ENCODE assay signal across 21 cellular contexts in genomic region chr1:116471241-116471640, GRCh38.
DNase-seq lines count a peak whose midpoint lies in the region; ATAC-seq and TF ChIP-seq lines count a peak whose summit lies in the region.
"Had no signal": no experiment of that assay in that cellular context is flagged by ENCODE, and none has a peak within 500 bp of the region (broad histone marks: within the 10 kb centered on the region; RNA-seq: fewer than 3 reads in every experiment).

No MANE protein-coding gene starts in this region.

- 33% methylated on average over 4 of the region's 4 CpGs for WGBS in SK-N-SH (ENCODE audit: low lambda C conversion rate)
- 86% methylated on average over 2 to 4 of the region's 4 CpGs for WGBS in endodermal cell (ENCODE audit: insufficient coverage in 1 of 2, insufficient read length in 1 of 2), 2 experiments
- WGBS in upper lobe of left lung, 2 donors: 75 to 79% methylated on average over 4 of the region's 4 CpGs

- H3K4me2 ChIP-seq in SK-N-SH: no peak overlapping the region
- H3K4me2 ChIP-seq: KMS-11 had no signal

- TF ChIP-seq EP300 in SK-N-SH (IDR thresholded peaks at IDR 0.05; ENCODE audit: borderline replicate concordance in 1 of 2, low read depth in 1 of 2, low read length in 1 of 2): no peak
- TF ChIP-seq EP300 in upper lobe of left lung (IDR thresholded peaks at IDR 0.05): no peak

- H3K27ac Mint-ChIP-seq in Calu3 (ENCODE audit: unreplicated experiment) (peak overlapping the region; percentile 46), endodermal cell (peak overlapping the region; percentile 22)
- H3K27ac Mint-ChIP-seq in stimulated activated naive B cell treated with anti-CD40 and anti-IgM and Interleukin-4, amounts not matched to agents 10 μg/mL and 1 μg/mL and 100 μg/mL, for 72 hours: peak overlapping the region; percentile 21
- H3K27ac Mint-ChIP-seq: CD4-positive, alpha-beta T cell had no signal

- H3K27me3 ChIP-seq in SK-N-SH (ENCODE audit: insufficient read depth) (no peaks in the 10 kb centered on the region), endodermal cell (ENCODE audit: control insufficient read depth, insufficient read depth, low read length, poor library complexity, severe bottlenecking) (no peaks in the 10 kb centered on the region), upper lobe of left lung (no peaks in the 10 kb centered on the region)

- CTCF ChIA-PET in Calu3 (lab: Charles Lee): interaction anchor here (1.4 kb wide), 1 partner anchor 14 kb away, joined by 7 read pairs; no protein-coding TSS in a partner anchor
- CTCF ChIA-PET in SK-N-SH (lab: Yijun Ruan, JAX): interaction anchor here (0.9 to 7.6 kb wide), 4 partner anchors 13 to 332 kb away, joined by 3 to 68 read pairs (median 12); no protein-coding TSS in a partner anchor

- H3K4me3 ChIP-seq in SK-N-SH (ENCODE audit: low read depth in 2 of 2, low read length in 1 of 2) (no peak overlapping the region), endodermal cell (ENCODE audit: low read length) (no peak overlapping the region), upper lobe of left lung (no peak overlapping the region)
- H3K4me3 ChIP-seq: GM12878, GM23248 had no signal

- no peaks in the 10 kb centered on the region for H3K79me2 ChIP-seq in SK-N-SH (ENCODE audit: insufficient read depth)

- H3K4me3 Mint-ChIP-seq in Calu3 (ENCODE audit: low read depth, unreplicated experiment) (peak overlapping the region; percentile 18), endodermal cell (no peak overlapping the region)
- no peak overlapping the region for H3K4me3 Mint-ChIP-seq in stimulated activated naive B cell treated with anti-CD40 and anti-IgM and Interleukin-4, amounts not matched to agents 10 μg/mL and 1 μg/mL and 100 μg/mL, for 72 hours
- H3K4me3 Mint-ChIP-seq: CD4-positive, alpha-beta T cell had no signal

- TF ChIP-seq CTCF in Calu3 (IDR thresholded peaks at IDR 0.05; ENCODE audit: unreplicated experiment) (no peak), SK-N-SH (IDR thresholded peaks at IDR 0.05) (no peak), endodermal cell (conservative IDR thresholded peaks at IDR 0.05) (peak; percentile 30), upper lobe of left lung (IDR thresholded peaks at IDR 0.05) (no peak)

- H3K36me3 ChIP-seq in SK-N-SH (replicated peaks in 1 of 2; ENCODE audit: control insufficient read depth in 1 of 2, insufficient read depth in 2 of 2, low read length in 1 of 2) (no peaks in the 10 kb centered on the region), endodermal cell (ENCODE audit: control insufficient read depth, insufficient read depth, low read length) (no peaks in the 10 kb centered on the region), upper lobe of left lung (no peaks in the 10 kb centered on the region)

- BruUV-seq in Calu3 (replicated peaks; lab: Mats Ljungman, UMichigan): no TSS peak

- H3K27me3 Mint-ChIP-seq in Calu3 (ENCODE audit: unreplicated experiment) (no peaks in the 10 kb centered on the region), endodermal cell (ENCODE audit: insufficient read depth) (no peaks in the 10 kb centered on the region)
- H3K27me3 Mint-ChIP-seq in stimulated activated naive B cell treated with anti-CD40 and anti-IgM and Interleukin-4, amounts not matched to agents 10 μg/mL and 1 μg/mL and 100 μg/mL, for 72 hours: peaks cover 7 to 16% of the 10 kb centered on the region in 2 donors

- no peaks in the 10 kb centered on the region for H3F3A ChIP-seq in SK-N-SH (replicated peaks; ENCODE audit: insufficient read depth)

- ATAC-seq in stimulated activated naive B cell treated with anti-CD40 and anti-IgM and Interleukin-4, amounts not matched to agents 10 μg/mL and 1 μg/mL and 100 μg/mL, for 72 hours (replicated peaks): no peak
- no peak for ATAC-seq in upper lobe of left lung (ENCODE audit: low FRiP score in 2 of 2)
- ATAC-seq: GM12878, HCT116, Panc1 had no signal

- intact Hi-C loops in Calu3 (cut with micrococcal nuclease; ENCODE audit: unreplicated experiment): loop anchor here (5.0 kb wide), 1 partner anchor 54 kb away; no protein-coding TSS in a partner anchor

- H3K36me3 Mint-ChIP-seq in Calu3 (ENCODE audit: insufficient read depth, unreplicated experiment) (peaks cover 7% of the 10 kb centered on the region), endodermal cell (ENCODE audit: low read depth) (no peaks in the 10 kb centered on the region)
- peaks cover 5% of the 10 kb centered on the region in 2 donors for H3K36me3 Mint-ChIP-seq in stimulated activated naive B cell treated with anti-CD40 and anti-IgM and Interleukin-4, amounts not matched to agents 10 μg/mL and 1 μg/mL and 100 μg/mL, for 72 hours

- H3K27ac ChIP-seq in SK-N-SH (ENCODE audit: low read depth in 2 of 2, low read length in 1 of 2) (peak overlapping the region in 1 of 2 experiments; percentile 90; a peak in 2 of 4 replicates), endodermal cell (ENCODE audit: low read depth, low read length) (no peak overlapping the region), upper lobe of left lung (no peak overlapping the region)
- H3K27ac ChIP-seq: GM23248, KMS-11 had no signal

- H4K20me1 ChIP-seq in SK-N-SH (ENCODE audit: insufficient read depth): no peaks in the 10 kb centered on the region

- no peak; the same call in 1 of the 2 replicates for TF ChIP-seq RAD21 in SK-N-SH (IDR thresholded peaks at IDR 0.05; ENCODE audit: low read length)

- H3K9me3 Mint-ChIP-seq in Calu3 (ENCODE audit: low read depth, unreplicated experiment): no peaks in the 10 kb centered on the region
- no peaks in the 10 kb centered on the region for H3K9me3 Mint-ChIP-seq in endodermal cell
- H3K9me3 Mint-ChIP-seq in stimulated activated naive B cell treated with anti-CD40 and anti-IgM and Interleukin-4, amounts not matched to agents 10 μg/mL and 1 μg/mL and 100 μg/mL, for 72 hours: no peaks in the 10 kb centered on the region
- H3K9me3 Mint-ChIP-seq: CD4-positive, alpha-beta T cell had no signal

- no peaks in the 10 kb centered on the region for H3K9me3 ChIP-seq in SK-N-SH
- H3K9me3 ChIP-seq in endodermal cell (ENCODE audit: control insufficient read depth, low read length): no peaks in the 10 kb centered on the region
- no peaks in the 10 kb centered on the region for H3K9me3 ChIP-seq in upper lobe of left lung

- no peaks in the 10 kb centered on the region for H3K9me2 ChIP-seq in SK-N-SH

- POLR2A ChIA-PET in SK-N-SH (lab: Yijun Ruan, JAX): interaction anchor here (0.6 to 1.7 kb wide), 3 partner anchors 13 to 56 kb away, joined by 3 to 6 read pairs (median 4); no protein-coding TSS in a partner anchor

- DNase-seq in Calu3: no peak
- peak; percentile 46 for DNase-seq in SK-N-SH
- no peak for DNase-seq in endodermal cell
- no peak for DNase-seq in stimulated activated naive B cell treated with anti-CD40 and anti-IgM and Interleukin-4, amounts not matched to agents 10 μg/mL and 1 μg/mL and 100 μg/mL, for 72 hours
- DNase-seq in upper lobe of left lung: no peak
- DNase-seq in NCI-H1417 (lab: John Stamatoyannopoulos, UW): no peak
- DNase-seq in DMS79 treated with DMSO at 0.1 percent for 48 hours (lab: John Stamatoyannopoulos, UW): no peak
- DNase-seq: ACHN; AML-193; CD4-positive, alpha-beta T cell; DND-41; GM23248; NCI-H1048; NCI-H146; NCI-H2081 treated with DMSO at 0.1 percent for 48 hours; NCI-H2227 treated with DMSO at 0.1 percent for 48 hours; NCI-H524 had no signal

- H2AFZ ChIP-seq in SK-N-SH (ENCODE audit: low read depth): no peak overlapping the region
- H2AFZ ChIP-seq: GM23248 had no signal

- no peak overlapping the region for H3K9ac ChIP-seq in SK-N-SH
- H3K9ac ChIP-seq in endodermal cell (ENCODE audit: extremely low read depth, low read length, poor library complexity, severe bottlenecking): no peak overlapping the region
- H3K9ac ChIP-seq: GM23248, KMS-11 had no signal

- H3K4me1 Mint-ChIP-seq in Calu3 (ENCODE audit: low read depth, unreplicated experiment) (peaks cover 42% of the 10 kb centered on the region), endodermal cell (peaks cover 34% of the 10 kb centered on the region)
- H3K4me1 Mint-ChIP-seq in stimulated activated naive B cell treated with anti-CD40 and anti-IgM and Interleukin-4, amounts not matched to agents 10 μg/mL and 1 μg/mL and 100 μg/mL, for 72 hours: no peaks in the 10 kb centered on the region

- TF ChIP-seq POLR2A in upper lobe of left lung (IDR thresholded peaks at IDR 0.05): no peak

- peaks cover 6 to 24% of the 10 kb centered on the region in 2 experiments; a peak in 3 of 4 replicates for H3K4me1 ChIP-seq in SK-N-SH (ENCODE audit: control insufficient read depth in 1 of 2, insufficient read depth in 2 of 2, low read depth in 1 of 2, low read length in 1 of 2)
- peaks cover 21% of the 10 kb centered on the region for H3K4me1 ChIP-seq in endodermal cell (ENCODE audit: control insufficient read depth, insufficient read depth, low read length)
- H3K4me1 ChIP-seq in upper lobe of left lung: no peaks in the 10 kb centered on the region

TF ChIP-seq in SK-N-SH, 30 proteins besides CTCF, POLR2A, EP300 and RAD21:
- TF ChIP-seq ELF1 (IDR thresholded peaks at IDR 0.05) (no peak), SMC3 (IDR thresholded peaks at IDR 0.05; ENCODE audit: low read depth, low read length) (no peak)
